1 cellular context compared by ENCODE assay signal in genomic region chr3:175386630-175387029, GRCh38.
A peak's percentile ranks its signal among the peaks of the same experiment; 100 is the strongest.
TF ChIP-seq lines count a peak whose summit lies in the region.

No MANE protein-coding gene starts in this region.

TF ChIP-seq in IMR-90, 13 proteins besides CTCF, POLR2A, EP300 and RAD21 (continued from another document):
- no peak for TF ChIP-seq RCOR1 (IDR thresholded peaks at IDR 0.05; ENCODE audit: insufficient replicate concordance, low read length)
- no peak for TF ChIP-seq ELK1 (IDR thresholded peaks at IDR 0.05; ENCODE audit: borderline replicate concordance, low read depth, low read length)
- peak; percentile 86 for TF ChIP-seq BHLHE40 (IDR thresholded peaks at IDR 0.05; ENCODE audit: low read depth, low read length)
- TF ChIP-seq CHD1 (IDR thresholded peaks at IDR 0.05; ENCODE audit: low read depth, low read length), result no peak
- peak; percentile 89 for TF ChIP-seq FOS (IDR thresholded peaks at IDR 0.05; ENCODE audit: low read depth, low read length)
- TF ChIP-seq NFE2L2 (IDR thresholded peaks at IDR 0.05; ENCODE audit: low read depth, low read length), result no peak
